In genomic region chrX:14698770-14699169, GRCh38 we compare ENCODE assay signal across 28 cellular contexts.
"Had no signal": no experiment of that assay in that cellular context is flagged by ENCODE, and none has a peak within 500 bp of the region (broad histone marks: within the 10 kb centered on the region; RNA-seq: fewer than 3 reads in every experiment).

No MANE protein-coding gene starts in this region.

- H3K27me3 ChIP-seq: esophagus muscularis mucosa, foreskin keratinocyte, gastroesophageal sphincter, heart right ventricle, neutrophil, right atrium auricular region, testis, tibial artery, upper lobe of left lung had no signal

- H3K27ac Mint-ChIP-seq: endodermal cell; memory B cell; naive B cell; natural killer cell treated with Interleukin-12 subunit alpha and Interleukin-12 subunit beta and Interleukin-15 and Interleukin-18, amount 100 ng/mL, for 72 hours; stimulated activated memory B cell treated with anti-CD40 and anti-IgM and Interleukin-4, amounts not matched to agents 10 μg/mL and 1 μg/mL and 100 μg/mL, for 72 hours had no signal

- H3K36me3 Mint-ChIP-seq: memory B cell; naive B cell; natural killer cell treated with Interleukin-12 subunit alpha and Interleukin-12 subunit beta and Interleukin-15 and Interleukin-18, amount 100 ng/mL, for 72 hours; stimulated activated memory B cell treated with anti-CD40 and anti-IgM and Interleukin-4, amounts not matched to agents 10 μg/mL and 1 μg/mL and 100 μg/mL, for 72 hours had no signal

- FAIRE-seq: keratinocyte, urothelium cell line had no signal

- H3K9me3 Mint-ChIP-seq: memory B cell; stimulated activated memory B cell treated with anti-CD40 and anti-IgM and Interleukin-4, amounts not matched to agents 10 μg/mL and 1 μg/mL and 100 μg/mL, for 72 hours had no signal

- ATAC-seq: foreskin keratinocyte; gastroesophageal sphincter; heart right ventricle; left lobe of liver; natural killer cell treated with Interleukin-12 subunit alpha and Interleukin-12 subunit beta and Interleukin-15 and Interleukin-18, amount 100 ng/mL, for 72 hours; sciatic nerve; stimulated activated memory B cell treated with anti-CD40 and anti-IgM and Interleukin-4, amounts not matched to agents 10 μg/mL and 1 μg/mL and 100 μg/mL, for 72 hours; stimulated activated naive CD8-positive, alpha-beta T cell treated with anti-CD3 and anti-CD28 coated beads, Interleukin-15, Interleukin-2, amounts not matched to agents 100 U/mL and 50 U/mL, for 24 hours had no signal

- H3K9me3 ChIP-seq: esophagus muscularis mucosa, gastroesophageal sphincter, heart right ventricle, neutrophil, prostate gland, right atrium auricular region, testis, tibial artery, upper lobe of left lung had no signal

- H3K27me3 Mint-ChIP-seq: memory B cell; naive B cell; natural killer cell treated with Interleukin-12 subunit alpha and Interleukin-12 subunit beta and Interleukin-15 and Interleukin-18, amount 100 ng/mL, for 72 hours; stimulated activated memory B cell treated with anti-CD40 and anti-IgM and Interleukin-4, amounts not matched to agents 10 μg/mL and 1 μg/mL and 100 μg/mL, for 72 hours had no signal

- DNase-seq: cerebellar nuclear complex; dorsolateral prefrontal cortex; effector CD8-positive, alpha-beta T cell; endodermal cell; foreskin keratinocyte; heart right ventricle; hypothalamus; naive B cell; stimulated activated CD4-positive, alpha-beta T cell treated with anti-CD3 and anti-CD28 coated beads, Interleukin-4, amount 100 ng/mL, for 4 hours; stimulated activated naive CD8-positive, alpha-beta T cell treated with anti-CD3 and anti-CD28 coated beads, Interleukin-15, Interleukin-2, amounts not matched to agents 100 U/mL and 50 U/mL, for 24 hours; substantia nigra; testis; tibial artery; upper lobe of left lung had no signal

- H3K4me1 ChIP-seq: esophagus muscularis mucosa, foreskin keratinocyte, gastroesophageal sphincter, heart right ventricle, prostate gland, right atrium auricular region, testis, tibial artery, upper lobe of left lung had no signal

- H3K4me3 ChIP-seq: dorsolateral prefrontal cortex, esophagus muscularis mucosa, gastroesophageal sphincter, heart right ventricle, lung, prostate gland, right atrium auricular region, testis, tibial artery, upper lobe of left lung had no signal

- H3K4me3 Mint-ChIP-seq: endodermal cell; memory B cell; naive B cell; natural killer cell treated with Interleukin-12 subunit alpha and Interleukin-12 subunit beta and Interleukin-15 and Interleukin-18, amount 100 ng/mL, for 72 hours; neural crest cell; stimulated activated memory B cell treated with anti-CD40 and anti-IgM and Interleukin-4, amounts not matched to agents 10 μg/mL and 1 μg/mL and 100 μg/mL, for 72 hours had no signal

- H3K4me1 Mint-ChIP-seq: memory B cell; naive B cell; neural crest cell; stimulated activated memory B cell treated with anti-CD40 and anti-IgM and Interleukin-4, amounts not matched to agents 10 μg/mL and 1 μg/mL and 100 μg/mL, for 72 hours had no signal

- H3K36me3 ChIP-seq: esophagus muscularis mucosa, gastroesophageal sphincter, heart right ventricle, neutrophil, prostate gland, right atrium auricular region, tibial artery, upper lobe of left lung had no signal
